Comparison of ENCODE assay signal across 8 cellular contexts in the genomic region with DNA sequence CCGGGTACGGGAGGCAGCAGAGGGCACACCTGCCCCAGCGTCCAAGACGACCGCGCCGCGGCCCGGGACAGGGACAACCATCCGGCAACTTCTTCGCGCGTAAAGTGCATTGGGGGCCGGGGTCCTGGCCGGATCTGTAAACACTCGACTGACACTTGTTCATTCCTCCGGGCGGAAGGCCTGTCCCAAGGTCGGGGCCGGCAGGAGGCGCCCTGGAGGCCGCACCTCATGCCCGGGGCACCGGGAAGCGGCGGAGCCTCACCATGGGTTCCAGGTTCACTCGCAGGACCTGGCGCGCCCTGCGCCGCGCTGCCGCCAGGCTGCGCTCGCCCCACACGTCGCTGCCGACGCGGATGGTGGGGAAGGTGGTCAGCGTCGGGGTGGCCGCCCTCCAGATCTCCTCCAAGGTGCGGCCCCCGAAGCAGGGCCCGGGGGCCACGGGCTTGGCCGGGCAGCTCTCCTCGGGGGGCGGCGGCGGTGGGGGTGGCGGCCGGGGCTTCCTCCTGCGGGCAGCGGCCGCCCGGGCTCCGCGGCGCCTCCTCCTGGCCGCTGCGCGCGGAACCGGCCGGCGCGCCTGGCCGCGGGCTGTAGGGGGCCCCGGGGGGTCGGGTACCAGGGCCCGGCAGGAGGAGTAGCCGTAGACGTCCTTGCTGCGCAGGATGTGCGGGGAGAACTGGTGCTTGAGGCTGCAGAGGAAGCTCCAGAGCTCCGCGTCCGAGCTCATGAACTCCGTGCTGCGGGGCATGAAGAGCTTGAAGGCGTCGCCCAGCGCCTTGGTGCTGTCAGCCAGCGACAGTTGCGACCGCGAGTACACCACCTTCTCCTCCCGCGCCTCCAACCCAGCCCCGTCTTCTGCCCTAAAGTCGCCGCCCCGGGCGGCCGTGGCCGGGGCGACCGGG. TPM values are rescaled to one million over a fixed set of nuclear protein-coding genes. Genes with fewer than 3 reads are reported as not detected.
DNase-seq lines count a peak whose midpoint lies in the region; ATAC-seq, FAIRE-seq and TF ChIP-seq lines count a peak whose summit lies in the region.

No MANE protein-coding gene starts in this region.

- peak; percentile 93 for TF ChIP-seq CTCF in GM20000 (IDR thresholded peaks at IDR 0.05; ENCODE audit: extremely low read depth, missing control alignments)
- TF ChIP-seq CTCF in neural progenitor cell (IDR thresholded peaks at IDR 0.05) = peak; percentile 78

- H3K4me2 ChIP-seq in neural progenitor cell = peak overlapping the region; percentile 81

- H4K20me1 ChIP-seq in neural progenitor cell (ENCODE audit: low read depth) = peaks cover 9% of the 10 kb centered on the region

- H3K4me1 ChIP-seq in neural progenitor cell = peaks cover 11% of the 10 kb centered on the region

- DNase-seq in DMS 273 treated with DMSO at 0.1 percent for 48 hours (lab: John Stamatoyannopoulos, UW) (peak; percentile 40), GM20000 (ENCODE audit: low spot score) (peak; percentile 92), HS-5 (ENCODE audit: low read depth) (peak; percentile 26), RCC 7860 (ENCODE audit: low spot score) (peak; percentile 68), fibroblast of the conjunctiva (ENCODE audit: low read depth) (peak; percentile 61), neural progenitor cell (ENCODE audit: low spot score) (peak; percentile 91), stromal cell of bone marrow (ENCODE audit: low read depth) (peak; percentile 41)

- H3K9me3 Mint-ChIP-seq in activated T-helper 17 cell treated with anti-CD3 and anti-CD28 coated beads, Interleukin-2, amount 50 U/mL, for 72 hours = no peaks in the 10 kb centered on the region
- H3K9me3 Mint-ChIP-seq in neural progenitor cell = peaks cover 6% of the 10 kb centered on the region

- peak overlapping the region; percentile 75 for H2AFZ ChIP-seq in neural progenitor cell (replicated peaks)

- H3K27ac ChIP-seq in neural progenitor cell = peak overlapping the region; percentile 82

- peak overlapping the region; percentile 72 for H3K4me3 ChIP-seq in neural progenitor cell

- peak; percentile 72 for ATAC-seq in activated T-helper 17 cell treated with anti-CD3 and anti-CD28 coated beads, Interleukin-2, amount 50 U/mL, for 72 hours (replicated peaks)

- no peaks in the 10 kb centered on the region for H3K27me3 Mint-ChIP-seq in activated T-helper 17 cell treated with anti-CD3 and anti-CD28 coated beads, Interleukin-2, amount 50 U/mL, for 72 hours
- no peaks in the 10 kb centered on the region for H3K27me3 Mint-ChIP-seq in neural progenitor cell (ENCODE audit: insufficient read depth, low read depth)

- H3F3A ChIP-seq in neural progenitor cell (ENCODE audit: low read depth) = peaks cover 27% of the 10 kb centered on the region

- FAIRE-seq in RCC 7860 (lab: Jason Lieb, UNC) = no peak

- H3K27ac Mint-ChIP-seq in activated T-helper 17 cell treated with anti-CD3 and anti-CD28 coated beads, Interleukin-2, amount 50 U/mL, for 72 hours = peak overlapping the region; percentile 93
- no peak overlapping the region for H3K27ac Mint-ChIP-seq in neural progenitor cell

- H3K4me1 Mint-ChIP-seq in activated T-helper 17 cell treated with anti-CD3 and anti-CD28 coated beads, Interleukin-2, amount 50 U/mL, for 72 hours = peaks cover 10% of the 10 kb centered on the region
- H3K4me1 Mint-ChIP-seq in neural progenitor cell = peaks cover 16% of the 10 kb centered on the region

- H3K79me2 ChIP-seq in neural progenitor cell (ENCODE audit: low read depth) = peaks cover 13% of the 10 kb centered on the region

- peaks cover 8% of the 10 kb centered on the region for H3K36me3 Mint-ChIP-seq in activated T-helper 17 cell treated with anti-CD3 and anti-CD28 coated beads, Interleukin-2, amount 50 U/mL, for 72 hours (ENCODE audit: low read depth)
- H3K36me3 Mint-ChIP-seq in neural progenitor cell = peaks cover 3% of the 10 kb centered on the region

- peak overlapping the region; percentile 61 for H3K9ac ChIP-seq in neural progenitor cell

- H3K9me3 ChIP-seq in neural progenitor cell (ENCODE audit: low read depth) = no peaks in the 10 kb centered on the region

- H3K27me3 ChIP-seq in neural progenitor cell = no peaks in the 10 kb centered on the region

- H3K4me3 Mint-ChIP-seq in activated T-helper 17 cell treated with anti-CD3 and anti-CD28 coated beads, Interleukin-2, amount 50 U/mL, for 72 hours = peak overlapping the region; percentile 81
- peak overlapping the region; percentile 87 for H3K4me3 Mint-ChIP-seq in neural progenitor cell

- no peaks in the 10 kb centered on the region for H3K36me3 ChIP-seq in neural progenitor cell

RNA-seq across cellular contexts. Expression of gene CCDC71L, which starts 0.7 kb away (rescaled TPM):
- total RNA-seq in activated T-helper 17 cell treated with anti-CD3 and anti-CD28 coated beads, Interleukin-2, amount 50 U/mL, for 72 hours = 10 to 100 TPM; 19.4 to 28.5 TPM
- total RNA-seq in neural progenitor cell (ENCODE audit: low replicate concordance) = 23.5 and 23.8 TPM in 2 replicates

Comparison
In these comparisons a context has a peak if more than half of its experiments do, and no peak if none do; other contexts are left out.
1. Peak in every context shown above with its lines: DNase-seq, ATAC-seq, H3K4me3 ChIP-seq and H3K27ac ChIP-seq.
2. DNase-seq: peak in every context shown above with its lines; median percentile 92 in GM20000; 91 in neural progenitor cell; 68 in RCC 7860; 61 in fibroblast of the conjunctiva; 41 in stromal cell of bone marrow; 40 in DMS 273 treated with DMSO at 0.1 percent for 48 hours; 26 in HS-5.